ENCODE assay signal across 8 cellular contexts in genomic region chr5:86679529-86679928, GRCh38.
DNase-seq lines count a peak whose midpoint lies in the region; ATAC-seq and TF ChIP-seq lines count a peak whose summit lies in the region.

No MANE protein-coding gene starts in this region.

- H3K27ac ChIP-seq in RWPE1 = no peak overlapping the region

- CTCF ChIA-PET in RWPE1 (lab: Yijun Ruan, JAX) = interaction anchor here (0.6 to 1.1 kb wide), 4 partner anchors 10 to 357 kb away, joined by 3 to 6 read pairs (median 3); no protein-coding TSS in a partner anchor

- no peak overlapping the region for H3K4me3 ChIP-seq in epithelial cell of esophagus (ENCODE audit: low read length)

- TF ChIP-seq CTCF in RWPE1 (conservative IDR thresholded peaks at IDR 0.05; ENCODE audit: low read depth) = peak; percentile 68
- peak; percentile 67 for TF ChIP-seq CTCF in epithelial cell of esophagus (IDR thresholded peaks at IDR 0.05; ENCODE audit: insufficient read depth, low read depth, low read length, missing control alignments)

- DNase-seq in DMS53 (lab: John Stamatoyannopoulos, UW) = peak; percentile 87
- DNase-seq in Kasumi-1 (lab: John Stamatoyannopoulos, UW) = peak; percentile 64 to 83
- DNase-seq in RWPE1 (ENCODE audit: low spot score) = peak; percentile 59
- DNase-seq in epithelial cell of esophagus (ENCODE audit: low read depth) = peak; percentile 59
- DNase-seq in myocyte (ENCODE audit: low read depth) = peak; percentile 48
- DNase-seq in cerebellar nuclear complex (lab: John Stamatoyannopoulos, UW) = no peak

- ATAC-seq in GM21619 (IDR thresholded peaks at IDR 0.05; ENCODE audit: unreplicated experiment) (peak; percentile 74), GM19463 (IDR thresholded peaks at IDR 0.05; ENCODE audit: unreplicated experiment) (no peak)

- POLR2A ChIA-PET in RWPE1 (lab: Yijun Ruan, JAX; ENCODE audit: low non-redundant PET) = no interaction called here

Comparison
In these comparisons a context has a peak if more than half of its experiments do, and no peak if none do; other contexts are left out.
1. DNase-seq: peak in DMS53 (single experiment), Kasumi-1 (2 of 2), RWPE1 (single experiment), epithelial cell of esophagus (single experiment) and myocyte (single experiment); none in cerebellar nuclear complex (0 of 2).